ENCODE assay signal across 8 cellular contexts in the genomic region with DNA sequence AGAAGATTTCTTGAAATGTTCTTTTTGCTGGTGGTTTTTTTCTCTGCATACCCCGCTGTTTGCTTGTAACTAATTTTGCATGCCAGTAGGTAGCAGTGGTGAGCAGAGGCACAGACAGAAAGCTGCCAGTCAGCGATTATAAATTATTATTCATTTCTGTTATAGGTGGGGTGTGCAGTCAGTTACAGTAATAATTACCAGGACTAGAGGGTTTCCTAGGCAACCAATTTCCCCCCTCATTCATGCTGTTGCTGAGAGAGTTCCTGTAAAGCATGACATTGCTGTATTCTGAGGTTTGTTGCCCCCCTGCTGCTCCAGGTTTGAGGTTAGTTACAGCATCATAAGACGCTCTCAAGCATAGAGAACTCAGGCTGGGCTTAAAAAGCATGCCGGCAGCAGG.
DNase-seq lines count a peak whose midpoint lies in the region; ATAC-seq and TF ChIP-seq lines count a peak whose summit lies in the region.

No MANE protein-coding gene starts in this region.

- H3K27me3 Mint-ChIP-seq in immature natural killer cell (ENCODE audit: low read depth in 3 of 3), result no peaks in the 10 kb centered on the region

- no TSS peak for BruUV-seq in HCT116 (replicated peaks; lab: Mats Ljungman, UMichigan)

- H2AFZ ChIP-seq in HCT116 (ENCODE audit: low read depth, low read length, poor library complexity, severe bottlenecking) (no peak overlapping the region), OCI-LY1 (ENCODE audit: low read length) (no peak overlapping the region)

- H4K20me1 ChIP-seq in HCT116 (ENCODE audit: insufficient read depth) (no peaks in the 10 kb centered on the region), OCI-LY1 (ENCODE audit: insufficient read depth, low read length) (no peaks in the 10 kb centered on the region)

- no peaks in the 10 kb centered on the region for H3K9me3 Mint-ChIP-seq in immature natural killer cell

- peak; percentile 31 for DNase-seq in GM10266 (ENCODE audit: extremely low spot score)
- DNase-seq in HCT116 (ENCODE audit: low read depth, low spot score), result no peak
- peak in 2 of 3 donors; percentile 4 to 7 for DNase-seq in immature natural killer cell
- no peak for DNase-seq in KG1 (lab: John Stamatoyannopoulos, UW)
- no peak for DNase-seq in H7
- no peak for DNase-seq in effector CD4-positive, alpha-beta T cell
- DNase-seq in spleen, result no peak

- H3K79me2 ChIP-seq in HCT116 (ENCODE audit: insufficient read depth, low read length), result no peaks in the 10 kb centered on the region
- H3K79me2 ChIP-seq in OCI-LY1 (ENCODE audit: insufficient read depth, low read length), result no peaks in the 10 kb centered on the region

- peak; percentile 41; the same call in 1 of the 2 replicates for TF ChIP-seq RAD21 in HCT116 (IDR thresholded peaks at IDR 0.05; ENCODE audit: low read depth)

- H3K9ac ChIP-seq in HCT116 (ENCODE audit: low read length) (no peak overlapping the region), OCI-LY1 (ENCODE audit: low read length) (no peak overlapping the region)

- POLR2A ChIA-PET in HCT116 (lab: Charles Lee), result no interaction called here

- peak overlapping the region in 1 of 6 donors; percentile 40 for H3K27ac Mint-ChIP-seq in immature natural killer cell

- CTCF ChIA-PET in HCT116 (lab: Charles Lee), result interaction anchor here (1.2 kb wide), 1 partner anchor 9 kb away, joined by 3 read pairs; no protein-coding TSS in a partner anchor

- intact Hi-C loops in HCT116 (cut with micrococcal nuclease), result loop anchor here (2.0 kb wide), 1 partner anchor 604 kb away; no protein-coding TSS in a partner anchor
- intact Hi-C loops in spleen (cut with DNase I; ENCODE audit: low total_unique reads), result no loop called here

- RAD21 ChIA-PET in HCT116 (lab: Charles Lee; ENCODE audit: low non-redundant PET in 1 of 2, low total read pairs in 2 of 2, uncharacterized antibody in 2 of 2, unreplicated experiment in 2 of 2), result no interaction called here

- H3K36me3 ChIP-seq in HCT116 (ENCODE audit: control insufficient read depth in 1 of 2, insufficient read depth in 2 of 2, low read length in 2 of 2) (no peaks in the 10 kb centered on the region), OCI-LY1 (ENCODE audit: insufficient read depth, low read length) (no peaks in the 10 kb centered on the region), H7 (replicated peaks; ENCODE audit: control insufficient read depth, insufficient read depth, low read length) (no peaks in the 10 kb centered on the region), spleen (no peaks in the 10 kb centered on the region)

- no peak overlapping the region for H3K4me2 ChIP-seq in HCT116 (ENCODE audit: low read length)
- no peak overlapping the region for H3K4me2 ChIP-seq in OCI-LY1 (ENCODE audit: low read length)

- H3K4me1 ChIP-seq in HCT116 (ENCODE audit: control insufficient read depth in 1 of 2, insufficient read depth in 2 of 2, low read length in 2 of 2) (no peaks in the 10 kb centered on the region), OCI-LY1 (ENCODE audit: insufficient read depth, low read length, severe bottlenecking) (no peaks in the 10 kb centered on the region), spleen (peaks cover 0 to 8% (median 0%) of the 10 kb centered on the region in 6 donors)

- WGBS in spleen, 5 donors, result 19 to 36% (median 22%) methylated on average over 4 of the region's 4 CpGs

- H3K4me3 ChIP-seq in HCT116 (replicated peaks in 1 of 2; ENCODE audit: low read depth in 1 of 2, low read length in 2 of 2) (no peak overlapping the region), OCI-LY1 (ENCODE audit: low read depth, low read length, poor library complexity, severe bottlenecking) (no peak overlapping the region), H7 (ENCODE audit: insufficient read depth, low read depth, low read length) (no peak overlapping the region), spleen (no peak overlapping the region)

- peaks cover 13 to 19% of the 10 kb centered on the region in 2 donors for H3K4me1 Mint-ChIP-seq in immature natural killer cell

- no peaks in the 10 kb centered on the region for H3F3A ChIP-seq in OCI-LY1 (ENCODE audit: insufficient read depth, low read length)

- H3K27me3 ChIP-seq in HCT116 (ENCODE audit: insufficient read depth, low read length), result no peaks in the 10 kb centered on the region
- no peaks in the 10 kb centered on the region for H3K27me3 ChIP-seq in OCI-LY1 (ENCODE audit: insufficient read depth, low read length)
- no peaks in the 10 kb centered on the region for H3K27me3 ChIP-seq in H7 (ENCODE audit: control insufficient read depth, insufficient read depth, low read length)
- no peaks in the 10 kb centered on the region for H3K27me3 ChIP-seq in spleen (replicated peaks in 1 of 7)

- no peak overlapping the region for H3K4me3 Mint-ChIP-seq in immature natural killer cell

- ATAC-seq in HCT116, result peak; percentile 82

- TF ChIP-seq CTCF in GM10266 (IDR thresholded peaks at IDR 0.05; ENCODE audit: control insufficient read depth, insufficient read depth, low read depth, missing control alignments) (peak; percentile 67), HCT116 (IDR thresholded peaks at IDR 0.05 in 2 of 3, conservative IDR thresholded peaks at IDR 0.05 in 1 of 3; ENCODE audit: borderline replicate concordance in 1 of 3, insufficient read depth in 1 of 3, low read depth in 2 of 3, low read length in 2 of 3) (peak; percentile 6 to 72 (median 70); a peak in 4 of 6 replicates), OCI-LY1 (IDR thresholded peaks at IDR 0.05; ENCODE audit: low read length) (peak; percentile 61), spleen (IDR thresholded peaks at IDR 0.05 in 8 of 11, conservative IDR thresholded peaks at IDR 0.05 in 3 of 11) (peak in 1 of 11 experiments; percentile 7)

- peaks cover 0 to 4% (median 0%) of the 10 kb centered on the region in 3 donors for H3K36me3 Mint-ChIP-seq in immature natural killer cell

- H3K9me2 ChIP-seq in HCT116 (ENCODE audit: insufficient read depth) (no peaks in the 10 kb centered on the region), OCI-LY1 (ENCODE audit: low read depth, low read length) (no peaks in the 10 kb centered on the region)

- H3K27ac ChIP-seq in HCT116 (ENCODE audit: low read depth, low read length) (no peak overlapping the region), OCI-LY1 (ENCODE audit: low read depth, low read length, poor library complexity, severe bottlenecking) (no peak overlapping the region), spleen (no peak overlapping the region)

- H3K9me3 ChIP-seq in HCT116 (ENCODE audit: control insufficient read depth in 1 of 2, insufficient read depth in 1 of 2, low read depth in 1 of 2, low read length in 2 of 2) (no peaks in the 10 kb centered on the region), OCI-LY1 (ENCODE audit: low read length) (no peaks in the 10 kb centered on the region), spleen (no peaks in the 10 kb centered on the region)

- no peak for TF ChIP-seq POLR2A in HCT116 (IDR thresholded peaks at IDR 0.05; ENCODE audit: borderline replicate concordance, extremely low read depth, insufficient read depth, insufficient read length)
- TF ChIP-seq POLR2A in spleen (IDR thresholded peaks at IDR 0.05), result no peak

TF ChIP-seq in HCT116, 20 proteins besides CTCF, POLR2A, EP300 and RAD21 (continues in another document):
- no peak for TF ChIP-seq ZBTB33 (IDR thresholded peaks at IDR 0.05; ENCODE audit: extremely low read depth, insufficient replicate concordance, low read length)
- TF ChIP-seq ELF1 (IDR thresholded peaks at IDR 0.05; ENCODE audit: borderline replicate concordance, low read depth), result no peak
- no peak for TF ChIP-seq SIN3A (IDR thresholded peaks at IDR 0.05; ENCODE audit: low read depth)
- TF ChIP-seq, protein P1, sequence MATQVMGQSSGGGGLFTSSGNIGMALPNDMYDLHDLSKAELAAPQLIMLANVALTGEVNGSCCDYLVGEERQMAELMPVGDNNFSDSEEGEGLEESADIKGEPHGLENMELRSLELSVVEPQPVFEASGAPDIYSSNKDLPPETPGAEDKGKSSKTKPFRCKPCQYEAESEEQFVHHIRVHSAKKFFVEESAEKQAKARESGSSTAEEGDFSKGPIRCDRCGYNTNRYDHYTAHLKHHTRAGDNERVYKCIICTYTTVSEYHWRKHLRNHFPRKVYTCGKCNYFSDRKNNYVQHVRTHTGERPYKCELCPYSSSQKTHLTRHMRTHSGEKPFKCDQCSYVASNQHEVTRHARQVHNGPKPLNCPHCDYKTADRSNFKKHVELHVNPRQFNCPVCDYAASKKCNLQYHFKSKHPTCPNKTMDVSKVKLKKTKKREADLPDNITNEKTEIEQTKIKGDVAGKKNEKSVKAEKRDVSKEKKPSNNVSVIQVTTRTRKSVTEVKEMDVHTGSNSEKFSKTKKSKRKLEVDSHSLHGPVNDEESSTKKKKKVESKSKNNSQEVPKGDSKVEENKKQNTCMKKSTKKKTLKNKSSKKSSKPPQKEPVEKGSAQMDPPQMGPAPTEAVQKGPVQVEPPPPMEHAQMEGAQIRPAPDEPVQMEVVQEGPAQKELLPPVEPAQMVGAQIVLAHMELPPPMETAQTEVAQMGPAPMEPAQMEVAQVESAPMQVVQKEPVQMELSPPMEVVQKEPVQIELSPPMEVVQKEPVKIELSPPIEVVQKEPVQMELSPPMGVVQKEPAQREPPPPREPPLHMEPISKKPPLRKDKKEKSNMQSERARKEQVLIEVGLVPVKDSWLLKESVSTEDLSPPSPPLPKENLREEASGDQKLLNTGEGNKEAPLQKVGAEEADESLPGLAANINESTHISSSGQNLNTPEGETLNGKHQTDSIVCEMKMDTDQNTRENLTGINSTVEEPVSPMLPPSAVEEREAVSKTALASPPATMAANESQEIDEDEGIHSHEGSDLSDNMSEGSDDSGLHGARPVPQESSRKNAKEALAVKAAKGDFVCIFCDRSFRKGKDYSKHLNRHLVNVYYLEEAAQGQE (IDR thresholded peaks at IDR 0.05; ENCODE audit: low read depth), result no peak
- no peak for TF ChIP-seq ZNF274 (IDR thresholded peaks at IDR 0.05; ENCODE audit: low read depth, low read length)
- TF ChIP-seq SRF (IDR thresholded peaks at IDR 0.05; ENCODE audit: low read depth), result no peak
- TF ChIP-seq POLR2AphosphoS5 (IDR thresholded peaks at IDR 0.05; ENCODE audit: low read depth, low read length), result no peak

Comparison
In these comparisons a context has a peak if more than half of its experiments do, and no peak if none do; other contexts are left out.
1. DNase-seq: peak in GM10266 (single experiment) and immature natural killer cell (2 of 3); none in HCT116 (single experiment), KG1 (single experiment), H7 (single experiment), effector CD4-positive, alpha-beta T cell (single experiment) and spleen (single experiment).